Comparison of ENCODE assay signal across 1 cellular context in genomic region chr19:1253514-1254080, GRCh38.
TF ChIP-seq lines count a peak whose summit lies in the region.

No MANE protein-coding gene starts in this region.

TF ChIP-seq in HepG2, 621 proteins besides CTCF, POLR2A, EP300 and RAD21 (continued from another document and continues in another):
- TF ChIP-seq ZBTB40 (IDR thresholded peaks at IDR 0.05) (no peak), ZBTB40 (CRISPR knock-in tag; IDR thresholded peaks at IDR 0.05) (no peak), RNF2 (conservative IDR thresholded peaks at IDR 0.05; ENCODE audit: low read depth) (no peak), ZNF317 (CRISPR knock-in tag; IDR thresholded peaks at IDR 0.05) (no peak), TEAD3 (CRISPR knock-in tag; optimal IDR thresholded peaks at IDR 0.05; ENCODE audit: borderline replicate concordance) (peak; percentile 86), ZSCAN25 (CRISPR knock-in tag; IDR thresholded peaks at IDR 0.05) (no peak), NONO (IDR thresholded peaks at IDR 0.05) (no peak), NONO (CRISPR knock-in tag; conservative IDR thresholded peaks at IDR 0.05) (0 out of 2 replicates have a peak, but pooled peaks have one; percentile 18), ZHX1 (CRISPR knock-in tag; IDR thresholded peaks at IDR 0.05; ENCODE audit: low read depth) (no peak), ZNF670 (CRISPR knock-in tag; IDR thresholded peaks at IDR 0.05; ENCODE audit: borderline replicate concordance) (no peak), DRAP1 (CRISPR knock-in tag; IDR thresholded peaks at IDR 0.05) (0 out of 2 replicates have a peak, but pooled peaks have one; percentile 31), SMARCC2 (IDR thresholded peaks at IDR 0.05) (no peak), BCL3 (CRISPR knock-in tag; IDR thresholded peaks at IDR 0.05) (no peak), KMT2B (CRISPR knock-in tag; IDR thresholded peaks at IDR 0.05) (no peak), ZNF589 (CRISPR knock-in tag; conservative IDR thresholded peaks at IDR 0.05) (no peak), FOXJ3 (CRISPR knock-in tag; IDR thresholded peaks at IDR 0.05; ENCODE audit: borderline replicate concordance) (no peak), ATF4 (CRISPR knock-in tag; IDR thresholded peaks at IDR 0.05) (no peak), ZNF282 (IDR thresholded peaks at IDR 0.05; ENCODE audit: partially characterized antibody) (no peak), BORCS8-MEF2B (CRISPR knock-in tag; IDR thresholded peaks at IDR 0.05) (0 out of 2 replicates have a peak, but pooled peaks have one; percentile 24), ZNF513 (CRISPR knock-in tag; conservative IDR thresholded peaks at IDR 0.05) (no peak), SRSF1 (optimal IDR thresholded peaks at IDR 0.05; ENCODE audit: low read depth, low read length) (peak; percentile 89), HMG20A (CRISPR knock-in tag; IDR thresholded peaks at IDR 0.05; ENCODE audit: borderline replicate concordance) (no peak), ELF1 (CRISPR knock-in tag; IDR thresholded peaks at IDR 0.05) (no peak), RFX1 (IDR thresholded peaks at IDR 0.05) (no peak), GLI4 (CRISPR knock-in tag; IDR thresholded peaks at IDR 0.05; ENCODE audit: borderline replicate concordance) (no peak), UBTF (CRISPR knock-in tag; IDR thresholded peaks at IDR 0.05) (0 out of 2 replicates have a peak, but pooled peaks have one; percentile 29), MATR3 (CRISPR knock-in tag; IDR thresholded peaks at IDR 0.05) (no peak), ZNF160 (CRISPR knock-in tag; IDR thresholded peaks at IDR 0.05) (no peak), PRDM15 (CRISPR knock-in tag; IDR thresholded peaks at IDR 0.05) (no peak), SP2 (CRISPR knock-in tag; IDR thresholded peaks at IDR 0.05) (peak; percentile 27; the same call in 1 of the 2 replicates), ZBTB26 (CRISPR knock-in tag; IDR thresholded peaks at IDR 0.05; ENCODE audit: borderline replicate concordance) (no peak)
